ENCODE assay signal across 7 cellular contexts in the genomic region with DNA sequence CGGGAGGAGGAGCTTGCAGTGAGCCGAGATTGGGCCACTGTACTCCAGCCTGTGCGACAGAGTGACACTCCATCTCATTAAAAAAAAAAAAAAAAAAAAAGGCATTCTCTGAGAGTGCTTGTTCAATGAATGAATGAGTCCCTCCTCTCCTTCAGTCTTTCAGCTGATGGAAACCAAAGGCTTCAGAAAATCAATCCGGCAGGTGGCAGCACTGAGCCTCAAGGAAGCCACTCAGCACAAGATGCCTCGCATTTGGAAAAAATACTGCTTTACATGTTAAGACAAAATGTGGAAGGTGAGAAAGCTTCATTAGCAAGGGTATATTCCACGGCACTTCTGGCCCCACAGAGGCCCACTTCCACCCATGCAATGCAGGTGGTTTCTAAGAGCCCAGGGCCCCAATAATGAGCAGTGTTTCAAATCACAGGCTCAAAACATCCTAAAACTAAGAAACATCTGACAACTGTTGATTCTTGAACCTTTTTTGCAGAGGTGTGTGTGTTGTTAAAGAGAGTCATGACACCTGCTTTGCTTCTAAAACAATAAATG. TPM values are rescaled to one million over a fixed set of nuclear protein-coding genes. Genes with fewer than 3 reads are reported as not detected.
DNase-seq lines count a peak whose midpoint lies in the region; ATAC-seq and TF ChIP-seq lines count a peak whose summit lies in the region.

No MANE protein-coding gene starts in this region.

- H3K27me3 ChIP-seq in right atrium auricular region (no peaks in the 10 kb centered on the region), sigmoid colon (no peaks in the 10 kb centered on the region)

- H3K9me3 ChIP-seq in right atrium auricular region = no peaks in the 10 kb centered on the region
- H3K9me3 ChIP-seq in sigmoid colon = no peaks in the 10 kb centered on the region

- in situ Hi-C loops in GM13976 (cut with MboI; ENCODE audit: low sequenced_read_pairs, unreplicated experiment) = loop anchor here (10.0 kb wide), 1 partner anchor 82 kb away; the partner anchor contains the start of gene GRB2

- intact Hi-C loops in sigmoid colon (cut with DNase I) = loop anchor here (1.0 to 5.0 kb wide), 3 partner anchors 82 to 194 kb away; partner anchors contain the start of genes CASKIN2, GRB2 and TSEN54

- DNase-seq in GM13976 (ENCODE audit: low spot score) (peak; percentile 63), NCI-H2029 (lab: John Stamatoyannopoulos, UW) (peak; percentile 43), T-helper 22 cell (ENCODE audit: low read depth) (peak; percentile 58), anterior cingulate cortex (lab: John Stamatoyannopoulos, UW) (peak in 53 of 58 donors; percentile 8 to 92 (median 69)), right atrium auricular region (ENCODE audit: low spot score) (peak; percentile 93), sigmoid colon (peak; percentile 92)

- H3K36me3 ChIP-seq in right atrium auricular region (peaks cover 43% of the 10 kb centered on the region), sigmoid colon (peaks cover 5 to 52% (median 17%) of the 10 kb centered on the region in 4 donors)

- no peak for ATAC-seq in GM18520 (IDR thresholded peaks at IDR 0.05; ENCODE audit: unreplicated experiment)

- H3K4me1 ChIP-seq in right atrium auricular region = peaks cover 0 to 16% of the 10 kb centered on the region in 2 donors
- peaks cover 0 to 37% (median 25%) of the 10 kb centered on the region in 4 donors for H3K4me1 ChIP-seq in sigmoid colon

- no peak for TF ChIP-seq EP300 in sigmoid colon (IDR thresholded peaks at IDR 0.05)

- TF ChIP-seq CTCF in GM13976 (IDR thresholded peaks at IDR 0.05; ENCODE audit: borderline replicate concordance, control extremely low read depth, extremely low read depth, insufficient read depth, missing control alignments) (peak; percentile 64), right atrium auricular region (IDR thresholded peaks at IDR 0.05) (peak; percentile 67 to 83), sigmoid colon (IDR thresholded peaks at IDR 0.05) (peak; percentile 59 to 86 (median 68))

- 20 to 27% methylated on average over 6 of the region's 6 CpGs for WGBS in sigmoid colon, 2 donors

- no peak for TF ChIP-seq POLR2A in sigmoid colon (IDR thresholded peaks at IDR 0.05)

- H3K27ac ChIP-seq in right atrium auricular region (no peak overlapping the region), sigmoid colon (peak overlapping the region in 2 of 4 donors; percentile 45)

- H3K4me3 ChIP-seq in right atrium auricular region = no peak overlapping the region
- H3K4me3 ChIP-seq in sigmoid colon = no peak overlapping the region

RNA-seq across cellular contexts. Expression of gene SLC25A19, which starts 33.9 kb away (rescaled TPM):
- total RNA-seq in right atrium auricular region (10 to 100 TPM in 1 of 2 donors, 1 to 10 TPM in 1; 8.8 to 10.2 TPM), sigmoid colon (10 to 100 TPM in 3 of 4 donors, 1 to 10 TPM in 1; 8.7 to 19.6 (median 14.7) TPM)
- 10 to 100 TPM in 2 of 3 donors, 1 to 10 TPM in 1; 5.4 to 20.1 (median 12.0) TPM for polyA plus RNA-seq in sigmoid colon

RNA-seq across cellular contexts. Expression of gene MIF4GD, which starts 52.1 kb away (rescaled TPM):
- total RNA-seq in right atrium auricular region (10 to 100 TPM; 18.0 to 24.9 TPM), sigmoid colon (10 to 100 TPM; 18.1 to 40.7 (median 26.2) TPM)
- 10 to 100 TPM; 15.0 to 33.5 (median 19.0) TPM for polyA plus RNA-seq in sigmoid colon

Comparison
In these comparisons a context has a peak if more than half of its experiments do, and no peak if none do; other contexts are left out.
1. DNase-seq: peak in every context shown above with its lines; median percentile 93 in right atrium auricular region; 92 in sigmoid colon; 69 in anterior cingulate cortex; 63 in GM13976; 58 in T-helper 22 cell; 43 in NCI-H2029.